Comparison of ENCODE assay signal across 10 cellular contexts in genomic region chr1:47230692-47231313, GRCh38. TPM values are rescaled to one million over a fixed set of nuclear protein-coding genes. Genes with fewer than 3 reads are reported as not detected.
DNase-seq lines count a peak whose midpoint lies in the region.
"Had no signal": no experiment of that assay in that cellular context is flagged by ENCODE, and none has a peak within 500 bp of the region (broad histone marks: within the 10 kb centered on the region; RNA-seq: fewer than 3 reads in every experiment).

No MANE protein-coding gene starts in this region.

- no peaks in the 10 kb centered on the region for H3K27me3 ChIP-seq in Karpas-422 (ENCODE audit: low read length)

- no peak overlapping the region for H3K4me2 ChIP-seq in Karpas-422 (ENCODE audit: low read depth, low read length, poor library complexity, severe bottlenecking)

- H3K4me1 Mint-ChIP-seq in activated CD4-positive, alpha-beta T cell treated with anti-CD3 and anti-CD28 coated beads, Interleukin-2, amount 10 ng/mL, durations not matched to agents 24 days and 14 days: peaks cover 21% of the 10 kb centered on the region
- H3K4me1 Mint-ChIP-seq in activated naive CD8-positive, alpha-beta T cell (ENCODE audit: low read depth): peaks cover 29% of the 10 kb centered on the region

- no peaks in the 10 kb centered on the region for H3K9me3 ChIP-seq in Karpas-422 (ENCODE audit: low read length)

- intact Hi-C loops in activated CD4-positive, alpha-beta T cell treated with anti-CD3 and anti-CD28 coated beads, Interleukin-2, amount 10 ng/mL, durations not matched to agents 24 days and 14 days (cut with micrococcal nuclease): loop anchor here (2.0 to 10.0 kb wide), 2 partner anchors 56 to 212 kb away; no protein-coding TSS in a partner anchor

- H3K36me3 ChIP-seq in Karpas-422 (ENCODE audit: insufficient read depth, low read length): no peaks in the 10 kb centered on the region

- H3K79me2 ChIP-seq in Karpas-422 (ENCODE audit: low read length): no peaks in the 10 kb centered on the region

- H3K9me3 Mint-ChIP-seq in activated CD4-positive, alpha-beta T cell treated with anti-CD3 and anti-CD28 coated beads, Interleukin-2, amount 10 ng/mL, durations not matched to agents 24 days and 14 days: no peaks in the 10 kb centered on the region
- no peaks in the 10 kb centered on the region for H3K9me3 Mint-ChIP-seq in activated naive CD8-positive, alpha-beta T cell (ENCODE audit: low read depth)
- H3K9me3 Mint-ChIP-seq: activated CD8-positive, alpha-beta T cell treated with anti-CD3 and anti-CD28 coated beads for 36 hours had no signal

- H3K4me3 ChIP-seq in Karpas-422 (ENCODE audit: low read length): no peak overlapping the region

- peak; percentile 68 for DNase-seq in activated CD4-positive, alpha-beta T cell treated with anti-CD3 and anti-CD28 coated beads, Interleukin-2, amount 10 ng/mL, durations not matched to agents 24 days and 14 days
- no peak for DNase-seq in activated CD4-positive, alpha-beta T cell treated with anti-CD3 and anti-CD28 coated beads for 4 hours
- DNase-seq in left kidney (ENCODE audit: low read depth, low spot score) (peak; percentile 63), DMS 273 treated with DMSO at 0.1 percent for 48 hours (lab: John Stamatoyannopoulos, UW) (no peak), Karpas-422 (no peak), NCI-H226 (no peak)

- peak overlapping the region; percentile 81 for H3K4me3 Mint-ChIP-seq in activated CD4-positive, alpha-beta T cell treated with anti-CD3 and anti-CD28 coated beads, Interleukin-2, amount 10 ng/mL, durations not matched to agents 24 days and 14 days
- peak overlapping the region; percentile 84 for H3K4me3 Mint-ChIP-seq in activated naive CD8-positive, alpha-beta T cell

- H4K20me1 ChIP-seq in Karpas-422 (ENCODE audit: insufficient read depth, low read depth, low read length): no peaks in the 10 kb centered on the region

- H3K36me3 Mint-ChIP-seq in activated CD4-positive, alpha-beta T cell treated with anti-CD3 and anti-CD28 coated beads, Interleukin-2, amount 10 ng/mL, durations not matched to agents 24 days and 14 days (ENCODE audit: low read depth): no peaks in the 10 kb centered on the region
- H3K36me3 Mint-ChIP-seq in activated naive CD8-positive, alpha-beta T cell: no peaks in the 10 kb centered on the region

- H3K27ac Mint-ChIP-seq in activated CD4-positive, alpha-beta T cell treated with anti-CD3 and anti-CD28 coated beads, Interleukin-2, amount 10 ng/mL, durations not matched to agents 24 days and 14 days: no peak overlapping the region
- no peak overlapping the region for H3K27ac Mint-ChIP-seq in activated naive CD8-positive, alpha-beta T cell

- no peaks in the 10 kb centered on the region for H3K4me1 ChIP-seq in Karpas-422 (ENCODE audit: low read length)

- H3K9me2 ChIP-seq in Karpas-422 (replicated peaks; ENCODE audit: insufficient read depth, low read length): no peaks in the 10 kb centered on the region

- H2AFZ ChIP-seq in Karpas-422 (ENCODE audit: low read length): no peak overlapping the region

- H3K9ac ChIP-seq in Karpas-422 (ENCODE audit: low read length): no peak overlapping the region

- peaks cover 90% of the 10 kb centered on the region for H3K27me3 Mint-ChIP-seq in activated CD4-positive, alpha-beta T cell treated with anti-CD3 and anti-CD28 coated beads, Interleukin-2, amount 10 ng/mL, durations not matched to agents 24 days and 14 days
- H3K27me3 Mint-ChIP-seq in activated naive CD8-positive, alpha-beta T cell: peaks cover 54% of the 10 kb centered on the region

- peak overlapping the region; percentile 44 for H3K27ac ChIP-seq in temporal lobe (ENCODE audit: low read depth, low read length)
- H3K27ac ChIP-seq in Karpas-422 (ENCODE audit: low read length): no peak overlapping the region

RNA-seq across cellular contexts. Expression of gene TAL1, which starts 1.2 kb away (rescaled TPM):
- total RNA-seq in activated CD4-positive, alpha-beta T cell treated with anti-CD3 and anti-CD28 coated beads, Interleukin-2, amount 10 ng/mL, durations not matched to agents 24 days and 14 days: not detected in 2 replicates
- total RNA-seq in temporal lobe: 2.7 TPM
- total RNA-seq in Karpas-422 (2014; rRNA removed; shearing (Covaris generic); ENCODE audit: low replicate concordance): not detected in 2 replicates
- total RNA-seq: activated CD8-positive, alpha-beta T cell treated with anti-CD3 and anti-CD28 coated beads for 36 hours; fibroblast of lung had no signal

RNA-seq across cellular contexts. Expression of gene PDZK1IP1, which starts 41.0 kb away (rescaled TPM):
- not detected in 2 replicates for total RNA-seq in activated CD4-positive, alpha-beta T cell treated with anti-CD3 and anti-CD28 coated beads, Interleukin-2, amount 10 ng/mL, durations not matched to agents 24 days and 14 days
- not detected for total RNA-seq in temporal lobe
- not detected in 2 replicates for total RNA-seq in Karpas-422 (2014; rRNA removed; shearing (Covaris generic); ENCODE audit: low replicate concordance)
- total RNA-seq: activated CD8-positive, alpha-beta T cell treated with anti-CD3 and anti-CD28 coated beads for 36 hours; fibroblast of lung had no signal

Comparison
In these comparisons a context has a peak if more than half of its experiments do, and no peak if none do; other contexts are left out.
1. DNase-seq: peak in activated CD4-positive, alpha-beta T cell treated with anti-CD3 and anti-CD28 coated beads, Interleukin-2, amount 10 ng/mL, durations not matched to agents 24 days and 14 days (single experiment) and left kidney (single experiment); none in activated CD4-positive, alpha-beta T cell treated with anti-CD3 and anti-CD28 coated beads for 4 hours (0 of 2), DMS 273 treated with DMSO at 0.1 percent for 48 hours (single experiment), Karpas-422 (single experiment) and NCI-H226 (single experiment).